Comparison of ENCODE assay signal across 2 cellular contexts in genomic region chr20:50285376-50286173, GRCh38.
TF ChIP-seq lines count a peak whose summit lies in the region.

No MANE protein-coding gene starts in this region.

TF ChIP-seq in IMR-90, 13 proteins besides CTCF, POLR2A, EP300 and RAD21 (continued from another document):
- TF ChIP-seq MXI1 (IDR thresholded peaks at IDR 0.05; ENCODE audit: borderline replicate concordance, low read depth, low read length) (no peak), BHLHE40 (IDR thresholded peaks at IDR 0.05; ENCODE audit: low read depth, low read length) (peak; percentile 96), MAFK (IDR thresholded peaks at IDR 0.05; ENCODE audit: low read depth, low read length) (no peak), CEBPB (IDR thresholded peaks at IDR 0.05; ENCODE audit: low read depth, low read length) (no peak), RCOR1 (IDR thresholded peaks at IDR 0.05; ENCODE audit: insufficient replicate concordance, low read length) (no peak)

TF ChIP-seq in WTC11, 78 proteins besides CTCF, POLR2A, EP300 and RAD21 (continued from another document):
- no peak for TF ChIP-seq GABPB1 (CRISPR knock-in tag; IDR thresholded peaks at IDR 0.05)
- TF ChIP-seq ERG (CRISPR knock-in tag; IDR thresholded peaks at IDR 0.05): no peak
